ENCODE assay signal across 13 cellular contexts in genomic region chr16:88599092-88599733, GRCh38. TPM values are rescaled to one million over a fixed set of nuclear protein-coding genes. Genes with fewer than 3 reads are reported as not detected.
DNase-seq lines count a peak whose midpoint lies in the region; ATAC-seq, FAIRE-seq and TF ChIP-seq lines count a peak whose summit lies in the region.
"Had no signal": no experiment of that assay in that cellular context is flagged by ENCODE, and none has a peak within 500 bp of the region (broad histone marks: within the 10 kb centered on the region; RNA-seq: fewer than 3 reads in every experiment).

No MANE protein-coding gene starts in this region.

- no peaks in the 10 kb centered on the region for H3K9me3 ChIP-seq in kidney (ENCODE audit: control insufficient read depth in 1 of 2, low read length in 2 of 2)

- no peak overlapping the region for H3K4me3 ChIP-seq in kidney (ENCODE audit: low read length in 2 of 2)

- H3K4me1 ChIP-seq in kidney (ENCODE audit: control insufficient read depth in 1 of 2, insufficient read depth in 1 of 2, low read depth in 1 of 2, low read length in 2 of 2), result peaks cover 0 to 3% of the 10 kb centered on the region in 2 donors

- TF ChIP-seq CTCF in kidney (IDR thresholded peaks at IDR 0.05; ENCODE audit: borderline replicate concordance, extremely low read depth, insufficient read depth), result no peak

- intact Hi-C loops in kidney (cut with DNase I), result no loop called here

- no peak overlapping the region for H3K9ac ChIP-seq in kidney (ENCODE audit: low read length in 2 of 2)

- H3K27ac ChIP-seq in kidney (ENCODE audit: low read depth in 2 of 2, low read length in 2 of 2), result peak overlapping the region in 1 of 2 donors; percentile 24

- no peak for ATAC-seq in HG02571 (IDR thresholded peaks at IDR 0.05; ENCODE audit: unreplicated experiment)
- no peak for ATAC-seq in GM21737 (IDR thresholded peaks at IDR 0.05; ENCODE audit: unreplicated experiment)
- ATAC-seq: Panc1 had no signal

- DNase-seq in CD1c-positive myeloid dendritic cell (ENCODE audit: extremely low spot score) (peak; percentile 91), anterior cingulate cortex (lab: John Stamatoyannopoulos, UW) (peak in 39 of 58 donors; percentile 11 to 72 (median 32)), kidney (peak; percentile 87), pulmonary artery endothelial cell (ENCODE audit: low read depth, low spot score) (peak; percentile 17), NCI-H748 treated with DMSO at 0.1 percent for 48 hours (lab: John Stamatoyannopoulos, UW) (no peak), NCI-H1436 treated with DMSO at 0.1 percent for 48 hours (lab: John Stamatoyannopoulos, UW) (no peak)
- DNase-seq: activated gamma-delta T cell treated with Interleukin-2 at 50 U/mL for 16 hours; effector CD4-positive, alpha-beta T cell; NCI-H1694 had no signal

- peaks cover 20 to 22% of the 10 kb centered on the region in 2 donors for H3K36me3 ChIP-seq in kidney (ENCODE audit: control insufficient read depth in 1 of 2, insufficient read depth in 2 of 2, low read length in 2 of 2)

- no peak for FAIRE-seq in kidney (lab: Jason Lieb, UNC)
- FAIRE-seq: GM19239 had no signal

RNA-seq across cellular contexts. Expression of gene ZC3H18, which starts 29.0 kb away (rescaled TPM):
- 38.2 TPM for total RNA-seq in kidney
- 11.4 TPM for polyA plus RNA-seq in kidney (ENCODE audit: insufficient read depth, low read depth, low replicate concordance)
- 11.1 and 15.4 TPM in 2 replicates for total RNA-seq in pulmonary artery endothelial cell

RNA-seq across cellular contexts. Expression of gene IL17C, which starts 39.2 kb away (rescaled TPM):
- total RNA-seq in kidney, result not detected
- polyA plus RNA-seq in kidney (ENCODE audit: insufficient read depth, low read depth, low replicate concordance), result not detected
- total RNA-seq in pulmonary artery endothelial cell, result not detected in 2 replicates

RNA-seq across cellular contexts. Expression of gene CYBA, which starts 51.6 kb away (rescaled TPM):
- total RNA-seq in kidney, result 395 TPM
- 263 TPM for polyA plus RNA-seq in kidney (ENCODE audit: insufficient read depth, low read depth, low replicate concordance)
- 20.8 and 34.5 TPM in 2 replicates for total RNA-seq in pulmonary artery endothelial cell

Comparison
In these comparisons a context has a peak if more than half of its experiments do, and no peak if none do; other contexts are left out.
1. DNase-seq: peak in CD1c-positive myeloid dendritic cell (single experiment), anterior cingulate cortex (39 of 58), kidney (single experiment) and pulmonary artery endothelial cell (single experiment); none in NCI-H748 treated with DMSO at 0.1 percent for 48 hours (single experiment) and NCI-H1436 treated with DMSO at 0.1 percent for 48 hours (single experiment).
2. RNA of gene CYBA, which starts 51.6 kb away (total RNA-seq): 395 TPM in kidney (single experiment); 20.8 to 34.5 TPM in pulmonary artery endothelial cell; every median in the first group is over 10 times any median in the second.